ENCODE assay signal across 8 cellular contexts in the genomic region with DNA sequence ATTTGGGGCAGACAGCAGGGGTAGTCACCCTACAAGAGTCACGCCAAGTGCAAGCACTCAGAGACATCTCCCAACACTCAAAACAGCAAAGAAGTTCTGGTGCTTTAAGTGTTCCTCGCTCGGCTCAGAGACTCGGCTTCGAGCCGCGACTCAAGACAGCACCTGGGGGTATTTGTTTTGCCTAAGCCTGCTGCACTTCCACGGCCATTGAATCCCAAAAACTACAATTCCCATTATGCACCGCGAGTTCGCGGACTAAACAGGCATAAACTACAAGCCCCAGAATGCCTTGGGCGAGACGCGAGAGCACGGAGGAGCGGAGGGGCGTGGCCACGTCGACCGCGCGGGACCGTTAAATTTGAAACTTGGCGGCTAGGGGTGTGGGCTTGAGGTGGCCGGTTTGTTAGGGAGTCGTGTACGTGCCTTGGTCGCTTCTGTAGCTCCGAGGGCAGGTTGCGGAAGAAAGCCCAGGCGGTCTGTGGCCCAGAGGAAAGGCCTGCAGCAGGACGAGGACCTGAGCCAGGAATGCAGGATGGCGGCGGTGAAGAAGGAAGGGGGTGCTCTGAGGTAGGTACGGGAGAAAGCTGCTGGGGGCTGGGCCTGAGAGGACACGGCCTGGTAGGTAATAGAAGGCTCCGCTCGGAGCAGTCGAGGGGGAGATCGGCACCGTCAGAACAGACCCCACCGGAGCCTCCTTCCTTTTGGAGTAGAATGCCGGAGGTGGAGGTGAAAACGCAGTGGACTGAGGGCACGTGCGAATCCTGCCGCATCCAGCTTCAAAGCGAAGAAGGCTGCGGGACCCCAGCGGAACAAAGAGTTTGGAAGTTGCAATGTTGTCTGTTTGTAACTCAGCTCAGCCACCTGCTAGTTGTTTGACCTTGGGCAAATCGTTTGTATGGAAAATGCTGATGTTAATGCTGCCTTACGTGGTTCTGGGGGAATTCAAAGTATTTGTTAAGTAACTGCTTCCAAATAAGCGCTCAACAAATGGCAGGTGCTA. TPM values are rescaled to one million over a fixed set of nuclear protein-coding genes. Genes with fewer than 3 reads are reported as not detected.
DNase-seq lines count a peak whose midpoint lies in the region; ATAC-seq and TF ChIP-seq lines count a peak whose summit lies in the region.

A gene with protein sequence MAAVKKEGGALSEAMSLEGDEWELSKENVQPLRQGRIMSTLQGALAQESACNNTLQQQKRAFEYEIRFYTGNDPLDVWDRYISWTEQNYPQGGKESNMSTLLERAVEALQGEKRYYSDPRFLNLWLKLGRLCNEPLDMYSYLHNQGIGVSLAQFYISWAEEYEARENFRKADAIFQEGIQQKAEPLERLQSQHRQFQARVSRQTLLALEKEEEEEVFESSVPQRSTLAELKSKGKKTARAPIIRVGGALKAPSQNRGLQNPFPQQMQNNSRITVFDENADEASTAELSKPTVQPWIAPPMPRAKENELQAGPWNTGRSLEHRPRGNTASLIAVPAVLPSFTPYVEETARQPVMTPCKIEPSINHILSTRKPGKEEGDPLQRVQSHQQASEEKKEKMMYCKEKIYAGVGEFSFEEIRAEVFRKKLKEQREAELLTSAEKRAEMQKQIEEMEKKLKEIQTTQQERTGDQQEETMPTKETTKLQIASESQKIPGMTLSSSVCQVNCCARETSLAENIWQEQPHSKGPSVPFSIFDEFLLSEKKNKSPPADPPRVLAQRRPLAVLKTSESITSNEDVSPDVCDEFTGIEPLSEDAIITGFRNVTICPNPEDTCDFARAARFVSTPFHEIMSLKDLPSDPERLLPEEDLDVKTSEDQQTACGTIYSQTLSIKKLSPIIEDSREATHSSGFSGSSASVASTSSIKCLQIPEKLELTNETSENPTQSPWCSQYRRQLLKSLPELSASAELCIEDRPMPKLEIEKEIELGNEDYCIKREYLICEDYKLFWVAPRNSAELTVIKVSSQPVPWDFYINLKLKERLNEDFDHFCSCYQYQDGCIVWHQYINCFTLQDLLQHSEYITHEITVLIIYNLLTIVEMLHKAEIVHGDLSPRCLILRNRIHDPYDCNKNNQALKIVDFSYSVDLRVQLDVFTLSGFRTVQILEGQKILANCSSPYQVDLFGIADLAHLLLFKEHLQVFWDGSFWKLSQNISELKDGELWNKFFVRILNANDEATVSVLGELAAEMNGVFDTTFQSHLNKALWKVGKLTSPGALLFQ (plus strand): TSS at position 381 of the 1,000 bp plus-strand sequence. CDS start 152 bp downstream, at position 533.

- H3K36me3 Mint-ChIP-seq in activated T-cell treated with anti-CD3 and anti-CD28 coated beads, Interleukin-2, amount 50 U/mL, for 4 hours (ENCODE audit: insufficient read depth), result no peaks in the 10 kb centered on the region
- H3K36me3 Mint-ChIP-seq in naive thymus-derived CD4-positive, alpha-beta T cell, result peaks cover 0 to 9% (median 0%) of the 10 kb centered on the region in 5 donors
- peaks cover 26% of the 10 kb centered on the region for H3K36me3 Mint-ChIP-seq in stimulated activated effector memory CD8-positive, alpha-beta T cell treated with anti-CD3 and anti-CD28 coated beads, Interleukin-12 subunit alpha, Interleukin-12 subunit beta, amount 100 ng/mL, for 72 hours

- H4K20me1 ChIP-seq in DOHH2 (ENCODE audit: control insufficient read depth, insufficient read depth, low read depth, low read length), result peaks cover 31% of the 10 kb centered on the region
- no peaks in the 10 kb centered on the region for H4K20me1 ChIP-seq in Karpas-422 (ENCODE audit: insufficient read depth, low read depth, low read length)
- H4K20me1 ChIP-seq in fibroblast of lung (ENCODE audit: control insufficient read depth, extremely low read depth, insufficient read depth, low read length), result no peaks in the 10 kb centered on the region

- H3K27me3 ChIP-seq in DOHH2 (ENCODE audit: control insufficient read depth, low read length) (no peaks in the 10 kb centered on the region), Karpas-422 (ENCODE audit: low read length) (no peaks in the 10 kb centered on the region), Peyer's patch (no peaks in the 10 kb centered on the region), fibroblast of lung (ENCODE audit: control insufficient read depth, insufficient read depth, low read length) (peaks cover 2% of the 10 kb centered on the region)
- no peaks in the 10 kb centered on the region for H3K27me3 ChIP-seq in naive thymus-derived CD4-positive, alpha-beta T cell (ENCODE audit: control insufficient read depth in 2 of 2, insufficient read depth in 2 of 2, low read length in 2 of 2)

- H3K9me3 ChIP-seq in DOHH2 (ENCODE audit: control insufficient read depth, insufficient read depth, low read length), result no peaks in the 10 kb centered on the region
- no peaks in the 10 kb centered on the region for H3K9me3 ChIP-seq in Karpas-422 (ENCODE audit: low read length)
- H3K9me3 ChIP-seq in Peyer's patch, result no peaks in the 10 kb centered on the region
- H3K9me3 ChIP-seq in fibroblast of lung (ENCODE audit: control insufficient read depth, insufficient read depth, low read depth, low read length), result no peaks in the 10 kb centered on the region
- H3K9me3 ChIP-seq in naive thymus-derived CD4-positive, alpha-beta T cell (ENCODE audit: control insufficient read depth in 2 of 3, low read length in 3 of 3), result no peaks in the 10 kb centered on the region

- TF ChIP-seq CTCF in DOHH2 (IDR thresholded peaks at IDR 0.05; ENCODE audit: low read depth, low read length, poor library complexity, severe bottlenecking) (no peak), Peyer's patch (IDR thresholded peaks at IDR 0.05) (no peak), fibroblast of lung (conservative IDR thresholded peaks at IDR 0.05 in 1 of 2, IDR thresholded peaks at IDR 0.05 in 1 of 2; ENCODE audit: low read depth in 1 of 2, low read length in 2 of 2) (no peak)

- CTCF ChIA-PET in naive thymus-derived CD4-positive, alpha-beta T cell (lab: Charles Lee), result interaction anchor here (1.4 kb wide), 1 partner anchor 117 kb away, joined by 3 read pairs; no protein-coding TSS in a partner anchor

- POLR2A ChIA-PET in naive thymus-derived CD4-positive, alpha-beta T cell (lab: Charles Lee), result interaction anchor here (0.7 kb wide), 1 partner anchor 598 kb away, joined by 3 read pairs; no protein-coding TSS in a partner anchor

- H3K4me3 ChIP-seq in DOHH2 (ENCODE audit: low read length) (peak within 1 kb of the TSS; percentile 90), Karpas-422 (ENCODE audit: low read length) (peak within 1 kb of the TSS; percentile 91), Peyer's patch (peak within 1 kb of the TSS; percentile 44 to 80 (median 62)), fibroblast of lung (replicated peaks in 1 of 4; ENCODE audit: control extremely low read depth in 1 of 4, insufficient read depth in 1 of 4, low read depth in 3 of 4, low read length in 4 of 4) (peak within 1 kb of the TSS; percentile 75 to 96 (median 86))
- peak within 1 kb of the TSS; percentile 80 for H3K4me3 ChIP-seq in naive thymus-derived CD4-positive, alpha-beta T cell (ENCODE audit: low read length)

- DNase-seq in Karpas-422 (peak; percentile 98), Peyer's patch (peak; percentile 92 to 97 (median 93)), fibroblast of lung (ENCODE audit: low read depth in 2 of 2) (peak; percentile 82 to 91)
- DNase-seq in activated T-cell treated with anti-CD3 and anti-CD28 coated beads, Interleukin-2, amount 50 U/mL, for 4 hours, result peak; percentile 83
- peak; percentile 79 to 94 (median 92) for DNase-seq in naive thymus-derived CD4-positive, alpha-beta T cell
- DNase-seq in stimulated activated effector memory CD8-positive, alpha-beta T cell treated with anti-CD3 and anti-CD28 coated beads, Interleukin-12 subunit alpha, Interleukin-12 subunit beta, amount 100 ng/mL, for 72 hours (ENCODE audit: low spot score in 2 of 2), result peak; percentile 86 to 96

- H3K27me3 Mint-ChIP-seq in activated T-cell treated with anti-CD3 and anti-CD28 coated beads, Interleukin-2, amount 50 U/mL, for 4 hours (ENCODE audit: low read depth), result no peaks in the 10 kb centered on the region
- no peaks in the 10 kb centered on the region for H3K27me3 Mint-ChIP-seq in naive thymus-derived CD4-positive, alpha-beta T cell

- H3K9ac ChIP-seq in Karpas-422 (ENCODE audit: low read length) (peak within 1 kb of the TSS; percentile 90), fibroblast of lung (ENCODE audit: insufficient read depth, low read length) (peak within 1 kb of the TSS; percentile 37)

- H3K9me2 ChIP-seq in DOHH2 (replicated peaks; ENCODE audit: control insufficient read depth, low read length) (no peaks in the 10 kb centered on the region), Karpas-422 (replicated peaks; ENCODE audit: insufficient read depth, low read length) (no peaks in the 10 kb centered on the region; the same call in 1 of the 2 replicates)

- H3K27ac ChIP-seq in DOHH2 (ENCODE audit: low read depth, low read length) (peak within 1 kb of the TSS; percentile 70), Karpas-422 (ENCODE audit: low read length) (peak within 1 kb of the TSS; percentile 74), Peyer's patch (peak within 1 kb of the TSS in 1 of 4 donors; percentile 38), fibroblast of lung (ENCODE audit: insufficient read depth, low read length) (peak within 1 kb of the TSS; percentile 59)
- peak within 1 kb of the TSS; percentile 29 for H3K27ac ChIP-seq in naive thymus-derived CD4-positive, alpha-beta T cell (ENCODE audit: low read depth, low read length)

- no peaks in the 10 kb centered on the region for H3K4me1 Mint-ChIP-seq in activated T-cell treated with anti-CD3 and anti-CD28 coated beads, Interleukin-2, amount 50 U/mL, for 4 hours (ENCODE audit: low read depth)
- peaks cover 0 to 12% (median 0%) of the 10 kb centered on the region in 7 donors for H3K4me1 Mint-ChIP-seq in naive thymus-derived CD4-positive, alpha-beta T cell
- H3K4me1 Mint-ChIP-seq in stimulated activated effector memory CD8-positive, alpha-beta T cell treated with anti-CD3 and anti-CD28 coated beads, Interleukin-12 subunit alpha, Interleukin-12 subunit beta, amount 100 ng/mL, for 72 hours, result peaks cover 6% of the 10 kb centered on the region

- peak within 1 kb of the TSS; percentile 92 for H2AFZ ChIP-seq in Karpas-422 (ENCODE audit: low read length)
- peak within 1 kb of the TSS; percentile 89 for H2AFZ ChIP-seq in fibroblast of lung (ENCODE audit: low read length)

- H3K79me2 ChIP-seq in DOHH2 (ENCODE audit: control insufficient read depth, low read length) (peaks cover 52% of the 10 kb centered on the region), Karpas-422 (ENCODE audit: low read length) (peaks cover 52% of the 10 kb centered on the region), fibroblast of lung (ENCODE audit: control insufficient read depth, insufficient read depth, low read length) (peaks cover 44% of the 10 kb centered on the region)

- H3K4me2 ChIP-seq in DOHH2 (ENCODE audit: low read length) (peak within 1 kb of the TSS; percentile 97), Karpas-422 (ENCODE audit: low read depth, low read length, poor library complexity, severe bottlenecking) (peak within 1 kb of the TSS; percentile 81), fibroblast of lung (ENCODE audit: extremely low read depth, insufficient read depth, low read length) (peak within 1 kb of the TSS; percentile 71)

- no peak within 1 kb of the TSS for H3K27ac Mint-ChIP-seq in naive thymus-derived CD4-positive, alpha-beta T cell
- H3K27ac Mint-ChIP-seq in stimulated activated effector memory CD8-positive, alpha-beta T cell treated with anti-CD3 and anti-CD28 coated beads, Interleukin-12 subunit alpha, Interleukin-12 subunit beta, amount 100 ng/mL, for 72 hours, result no peak within 1 kb of the TSS

- H3K4me1 ChIP-seq in DOHH2 (ENCODE audit: control insufficient read depth, low read length), result peaks cover 38% of the 10 kb centered on the region
- H3K4me1 ChIP-seq in Karpas-422 (ENCODE audit: low read length), result peaks cover 36% of the 10 kb centered on the region
- peaks cover 0 to 5% (median 0%) of the 10 kb centered on the region in 4 donors for H3K4me1 ChIP-seq in Peyer's patch
- H3K4me1 ChIP-seq in fibroblast of lung (ENCODE audit: control insufficient read depth, extremely low read depth, insufficient read depth, low read length), result peaks cover 7% of the 10 kb centered on the region
- H3K4me1 ChIP-seq in naive thymus-derived CD4-positive, alpha-beta T cell (ENCODE audit: control insufficient read depth in 2 of 2, insufficient read depth in 2 of 2, low read length in 2 of 2), result peaks cover 0 to 7% of the 10 kb centered on the region in 2 donors

- no peak for TF ChIP-seq POLR2A in Peyer's patch (IDR thresholded peaks at IDR 0.05)

- H3K36me3 ChIP-seq in DOHH2 (ENCODE audit: control insufficient read depth, low read length), result peaks cover 51% of the 10 kb centered on the region
- H3K36me3 ChIP-seq in Karpas-422 (ENCODE audit: insufficient read depth, low read length), result peaks cover 29% of the 10 kb centered on the region
- no peaks in the 10 kb centered on the region for H3K36me3 ChIP-seq in Peyer's patch
- peaks cover 2% of the 10 kb centered on the region for H3K36me3 ChIP-seq in fibroblast of lung (ENCODE audit: control insufficient read depth, insufficient read depth, low read length)
- no peaks in the 10 kb centered on the region for H3K36me3 ChIP-seq in naive thymus-derived CD4-positive, alpha-beta T cell (ENCODE audit: control insufficient read depth in 2 of 3, insufficient read depth in 3 of 3, low read length in 3 of 3)

- H3K4me3 Mint-ChIP-seq in activated T-cell treated with anti-CD3 and anti-CD28 coated beads, Interleukin-2, amount 50 U/mL, for 4 hours, result no peak within 1 kb of the TSS
- peak within 1 kb of the TSS in 2 of 10 donors; percentile 15 to 51 for H3K4me3 Mint-ChIP-seq in naive thymus-derived CD4-positive, alpha-beta T cell
- H3K4me3 Mint-ChIP-seq in stimulated activated effector memory CD8-positive, alpha-beta T cell treated with anti-CD3 and anti-CD28 coated beads, Interleukin-12 subunit alpha, Interleukin-12 subunit beta, amount 100 ng/mL, for 72 hours, result no peak within 1 kb of the TSS

- no peaks in the 10 kb centered on the region for H3K9me3 Mint-ChIP-seq in activated T-cell treated with anti-CD3 and anti-CD28 coated beads, Interleukin-2, amount 50 U/mL, for 4 hours
- H3K9me3 Mint-ChIP-seq in naive thymus-derived CD4-positive, alpha-beta T cell, result no peaks in the 10 kb centered on the region
- no peaks in the 10 kb centered on the region for H3K9me3 Mint-ChIP-seq in stimulated activated effector memory CD8-positive, alpha-beta T cell treated with anti-CD3 and anti-CD28 coated beads, Interleukin-12 subunit alpha, Interleukin-12 subunit beta, amount 100 ng/mL, for 72 hours

- intact Hi-C loops in naive thymus-derived CD4-positive, alpha-beta T cell (cut with micrococcal nuclease), result loop anchor here (1.0 to 5.0 kb wide), 13 partner anchors 22 to 408 kb away; partner anchors contain the start of genes FSIP1 (in 2 of the 2), INAFM2 (in 2 of the 2), SRP14 (in 2 of the 2) and BMF (in 1 of the 2)

- ATAC-seq in GM21825 (IDR thresholded peaks at IDR 0.05; ENCODE audit: unreplicated experiment), result peak; percentile 76
- ATAC-seq in activated T-cell treated with anti-CD3 and anti-CD28 coated beads, Interleukin-2, amount 50 U/mL, for 4 hours, result peak; percentile 97 to 98
- peak; percentile 100 for ATAC-seq in naive thymus-derived CD4-positive, alpha-beta T cell
- peak; percentile 94 for ATAC-seq in stimulated activated effector memory CD8-positive, alpha-beta T cell treated with anti-CD3 and anti-CD28 coated beads, Interleukin-12 subunit alpha, Interleukin-12 subunit beta, amount 100 ng/mL, for 72 hours

- peaks cover 8% of the 10 kb centered on the region for H3F3A ChIP-seq in DOHH2 (ENCODE audit: control insufficient read depth, insufficient read depth)

RNA-seq across cellular contexts. Expression of the gene that starts here (rescaled TPM):
- 58.2 and 60.1 TPM in 2 replicates for total RNA-seq in Karpas-422 (2014; rRNA removed; shearing (Covaris generic); ENCODE audit: low replicate concordance)
- 100 to 1,000 TPM in 1 of 4 donors, 10 to 100 TPM in 3; 10.6 to 120 (median 13.3) TPM for total RNA-seq in Peyer's patch
- total RNA-seq in activated T-cell treated with anti-CD3 and anti-CD28 coated beads, Interleukin-2, amount 50 U/mL, for 4 hours, result 10 to 100 TPM; 12.1 to 17.4 (median 15.6) TPM
- total RNA-seq in fibroblast of lung, result 2.1 and 5.4 TPM in 2 replicates
- polyA plus RNA-seq in fibroblast of lung, result 6.9 and 23.9 TPM in 2 replicates
- polyA plus RNA-seq in fibroblast of lung (2012), result 6.2 and 20.5 TPM in 2 replicates
- 6.6 and 7.3 TPM in 2 replicates for polyA minus RNA-seq in fibroblast of lung (ENCODE audit: low replicate concordance)
- total RNA-seq in naive thymus-derived CD4-positive, alpha-beta T cell, result 10 to 100 TPM in 1 of 5 experiments, 1 to 10 TPM in 2, under 1 TPM in 2; 0.41 to 55.7 (median 1.2) TPM
- polyA plus RNA-seq in naive thymus-derived CD4-positive, alpha-beta T cell, result not detected
